ENCODE assay signal across 10 cellular contexts in the genomic region with DNA sequence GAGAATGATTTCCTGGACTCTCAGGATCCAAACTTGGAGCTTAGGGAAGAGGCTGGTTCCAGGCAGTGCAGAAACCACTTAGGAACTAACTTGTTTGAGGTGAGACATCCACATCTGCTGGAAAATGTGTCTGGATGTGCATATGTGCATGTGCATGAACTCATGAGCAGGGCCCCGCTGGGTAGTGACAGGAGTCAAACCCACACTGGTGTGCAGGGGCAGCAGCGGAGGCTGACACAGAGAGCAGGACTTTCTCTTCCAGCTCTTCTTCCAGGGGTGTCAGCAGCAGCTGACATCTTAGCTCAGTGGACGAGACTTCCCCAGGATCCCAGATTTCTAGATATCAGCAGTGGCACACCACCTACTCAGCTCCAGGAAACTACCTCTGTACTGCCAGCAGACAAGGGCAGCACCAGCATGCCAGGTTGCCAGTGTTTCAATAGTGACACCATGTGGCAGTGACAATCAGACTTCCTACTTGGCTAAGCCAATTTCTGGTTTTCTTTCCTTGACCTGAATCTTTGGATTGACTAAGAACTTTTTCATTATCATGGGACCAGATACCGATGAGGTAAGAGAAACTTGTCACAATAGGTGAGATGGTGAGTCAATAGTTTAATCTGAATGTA.
DNase-seq lines count a peak whose midpoint lies in the region; ATAC-seq and TF ChIP-seq lines count a peak whose summit lies in the region.
"Had no signal": no experiment of that assay in that cellular context is flagged by ENCODE, and none has a peak within 500 bp of the region (broad histone marks: within the 10 kb centered on the region; RNA-seq: fewer than 3 reads in every experiment).

No MANE protein-coding gene starts in this region.

- no peak overlapping the region for H3K27ac Mint-ChIP-seq in effector memory CD8-positive, alpha-beta T cell

- DNase-seq in DMS153 treated with DMSO at 0.1 percent for 48 hours (lab: John Stamatoyannopoulos, UW; ENCODE audit: unreplicated experiment) (peak; percentile 44), anterior cingulate cortex (lab: John Stamatoyannopoulos, UW) (peak in 38 of 58 donors; percentile 1 to 67 (median 16)), myocyte (ENCODE audit: low read depth) (peak; percentile 32), 8988T (no peak), HAP-1 (ENCODE audit: low spot score in 2 of 2) (no peak)
- no peak for DNase-seq in stimulated activated CD4-positive, alpha-beta T cell treated with anti-CD3 and anti-CD28 coated beads, Interleukin-4, amount 100 ng/mL, for 1 hour
- no peak for DNase-seq in effector memory CD8-positive, alpha-beta T cell
- DNase-seq: stimulated activated CD4-positive, alpha-beta T cell treated with anti-CD3 and anti-CD28 coated beads, Interleukin-4, amount 100 ng/mL, for 24 hours had no signal

- in situ Hi-C loops in HAP-1 (cut with MboI; ENCODE audit: low sequenced_read_pairs) = no loop called here

- H3K4me3 ChIP-seq in HAP-1 = no peak overlapping the region

- no peaks in the 10 kb centered on the region for H3K36me3 ChIP-seq in HAP-1 (replicated peaks)

- H3K9me3 Mint-ChIP-seq in effector memory CD8-positive, alpha-beta T cell = no peaks in the 10 kb centered on the region

- H3K4me1 Mint-ChIP-seq in effector memory CD8-positive, alpha-beta T cell (ENCODE audit: low read depth in 2 of 2) = no peaks in the 10 kb centered on the region
- H3K4me1 Mint-ChIP-seq: central memory CD8-positive, alpha-beta T cell had no signal

- H3K4me1 ChIP-seq in HAP-1 = no peaks in the 10 kb centered on the region

- peak; percentile 33; the same call in 1 of the 2 replicates for TF ChIP-seq CTCF in LNCAP (IDR thresholded peaks at IDR 0.05)

- no peaks in the 10 kb centered on the region for H3K36me3 Mint-ChIP-seq in effector memory CD8-positive, alpha-beta T cell (ENCODE audit: insufficient read depth)

- H3K27me3 ChIP-seq in HAP-1 (ENCODE audit: low read depth) = no peaks in the 10 kb centered on the region

- no peaks in the 10 kb centered on the region for H3K9me3 ChIP-seq in HAP-1

- no peak for ATAC-seq in effector memory CD8-positive, alpha-beta T cell (replicated peaks)

- no peaks in the 10 kb centered on the region for H3K27me3 Mint-ChIP-seq in effector memory CD8-positive, alpha-beta T cell
- H3K27me3 Mint-ChIP-seq: central memory CD8-positive, alpha-beta T cell had no signal

- H3K4me3 Mint-ChIP-seq in effector memory CD8-positive, alpha-beta T cell = no peak overlapping the region
- H3K4me3 Mint-ChIP-seq: central memory CD8-positive, alpha-beta T cell had no signal

Comparison
In these comparisons a context has a peak if more than half of its experiments do, and no peak if none do; other contexts are left out.
1. DNase-seq: peak in DMS153 treated with DMSO at 0.1 percent for 48 hours (single experiment), anterior cingulate cortex (38 of 58) and myocyte (single experiment); none in 8988T (single experiment), stimulated activated CD4-positive, alpha-beta T cell treated with anti-CD3 and anti-CD28 coated beads, Interleukin-4, amount 100 ng/mL, for 1 hour (single experiment), effector memory CD8-positive, alpha-beta T cell (0 of 3) and HAP-1 (0 of 2).